Comparison of ENCODE assay signal across 22 cellular contexts in the genomic region with DNA sequence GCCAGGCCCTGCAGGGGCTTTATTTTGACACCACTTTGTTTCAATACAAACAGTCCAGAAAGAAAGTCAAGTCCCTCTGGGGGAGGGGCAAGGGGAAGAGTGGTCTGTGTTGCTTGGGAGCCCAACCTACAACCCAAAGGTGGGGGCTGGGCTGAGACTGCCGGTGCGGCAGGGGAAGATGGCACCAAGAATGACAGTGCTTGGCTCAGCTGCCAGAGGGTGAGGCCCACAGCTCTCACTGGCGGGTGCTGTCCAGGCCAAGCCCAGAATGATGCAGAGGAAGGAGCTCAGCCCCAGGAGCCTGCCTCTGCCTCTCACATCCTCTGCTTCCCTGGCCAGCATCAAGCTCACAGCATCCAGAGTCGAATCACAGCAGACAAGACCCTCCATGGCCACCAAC.
"Had no signal": no experiment of that assay in that cellular context is flagged by ENCODE, and none has a peak within 500 bp of the region (broad histone marks: within the 10 kb centered on the region; RNA-seq: fewer than 3 reads in every experiment).

No MANE protein-coding gene starts in this region.

- ATAC-seq: activated naive CD8-positive, alpha-beta T cell treated with anti-CD3 and anti-CD28 coated beads, Interleukin-2, amount 50 U/mL, for 24 hours; heart left ventricle; left colon; naive thymus-derived CD4-positive, alpha-beta T cell; sciatic nerve; stimulated activated naive CD8-positive, alpha-beta T cell treated with anti-CD3 and anti-CD28 coated beads, Interleukin-15, amount 100 ng/mL, for 72 hours had no signal

- H3K9me3 ChIP-seq: heart left ventricle, uterus had no signal

- DNase-seq: activated CD4-positive, alpha-beta T cell treated with anti-CD3 and anti-CD28 coated beads for 4 hours; activated CD4-positive, alpha-beta T cell treated with anti-CD3 and anti-CD28 coated beads, Interleukin-2, amount 50 U/mL, for 48 hours; activated CD8-positive, alpha-beta memory T cell treated with anti-CD3 and anti-CD28 coated beads, Interleukin-2, amount 50 U/mL, for 48 hours; activated naive CD8-positive, alpha-beta T cell treated with anti-CD3 and anti-CD28 coated beads, Interleukin-2, amount 50 U/mL, for 24 hours; activated T-cell treated with anti-CD3 and anti-CD28 coated beads, Interleukin-2, amount 50 U/mL, for 48 hours; effector memory CD4-positive, alpha-beta T cell; heart left ventricle; hypothalamus; immature natural killer cell; kidney; left colon; midbrain; naive thymus-derived CD4-positive, alpha-beta T cell; stimulated activated CD4-positive, alpha-beta T cell treated with anti-CD3 and anti-CD28 coated beads, Interleukin-12 subunit alpha, Interleukin-12 subunit beta, amount 100 ng/mL, for 4 hours; stimulated activated CD4-positive, alpha-beta T cell treated with anti-CD3 and anti-CD28 coated beads, Interleukin-4, amount 100 ng/mL, for 1 hour; stimulated activated naive CD8-positive, alpha-beta T cell treated with anti-CD3 and anti-CD28 coated beads, Interleukin-15, amount 100 ng/mL, for 72 hours; substantia nigra; T-helper 9 cell; uterus had no signal

- H3K27ac ChIP-seq: heart left ventricle, skin epidermis, uterus, VCaP had no signal

- H3K4me3 ChIP-seq: heart left ventricle, skin epidermis, uterus had no signal

- H3K4me1 ChIP-seq: uterus had no signal

- H3K27me3 ChIP-seq: heart left ventricle, uterus had no signal

- H3K36me3 ChIP-seq: uterus had no signal
